ENCODE assay signal across 8 cellular contexts in the genomic region with DNA sequence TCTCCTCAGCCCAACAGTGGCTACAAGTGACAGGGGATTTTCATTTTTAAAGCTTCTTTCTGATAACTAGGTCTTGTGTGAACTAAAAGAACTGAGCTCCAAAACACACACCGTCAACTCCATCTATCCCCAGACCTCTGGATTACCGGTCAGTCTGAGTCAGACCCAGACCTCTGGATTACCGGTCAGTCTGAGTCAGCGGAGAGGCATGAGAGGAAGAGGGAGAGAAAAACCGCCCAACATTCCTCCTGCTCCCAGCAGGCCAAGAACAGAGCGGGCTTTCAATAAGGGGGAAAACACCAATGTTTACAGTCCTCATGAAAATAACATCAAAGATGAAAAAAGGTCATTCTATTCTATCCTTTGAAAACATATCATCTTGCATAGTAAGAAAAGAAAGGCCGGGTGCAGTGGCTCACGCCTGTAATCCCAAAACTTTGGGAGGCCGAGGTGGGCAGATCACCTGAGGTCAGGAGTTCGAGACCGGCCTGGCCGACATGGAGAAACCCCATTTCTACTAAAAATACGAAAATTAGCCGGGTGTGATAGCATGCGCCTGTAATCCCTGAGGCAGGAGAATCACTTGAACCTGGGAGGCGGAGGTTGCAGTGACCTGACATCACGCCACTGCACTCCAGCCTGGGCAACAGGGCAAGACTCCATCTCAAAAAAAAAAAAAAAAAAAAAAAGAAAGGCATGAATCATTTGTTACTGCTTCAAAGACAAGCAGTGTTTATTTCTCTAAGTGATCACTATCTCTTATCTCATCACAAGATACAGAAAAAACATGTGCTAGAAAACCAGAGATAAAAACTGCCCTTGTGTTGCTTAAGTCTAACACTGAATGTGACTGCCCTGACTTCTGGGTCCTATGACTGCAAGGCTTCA. TPM values are rescaled to one million over a fixed set of nuclear protein-coding genes. Genes with fewer than 3 reads are reported as not detected.
DNase-seq lines count a peak whose midpoint lies in the region; ATAC-seq lines count a peak whose summit lies in the region.

No MANE protein-coding gene starts in this region.

- ATAC-seq in GM18498 (IDR thresholded peaks at IDR 0.05; ENCODE audit: unreplicated experiment), result no peak

- DNase-seq in H4 (ENCODE audit: low spot score) (peak; percentile 89), T1000 (lab: John Stamatoyannopoulos, UW) (peak; percentile 69), fibroblast of gingiva (ENCODE audit: low read depth) (peak; percentile 79), pons (ENCODE audit: low spot score) (peak; percentile 13), Ammon's horn (ENCODE audit: low spot score) (no peak), NCI-H510A (lab: John Stamatoyannopoulos, UW) (no peak)
- DNase-seq in effector CD4-positive, alpha-beta T cell, result no peak

RNA-seq across cellular contexts. Expression of a gene that starts 3.4 kb away (rescaled TPM):
- total RNA-seq in H4 (2014; rRNA removed; shearing (Covaris generic)), result 239 and 246 TPM in 2 replicates

RNA-seq across cellular contexts. Expression of a gene that starts 50.6 kb away (rescaled TPM):
- total RNA-seq in H4 (2014; rRNA removed; shearing (Covaris generic)), result 0.91 and 1.9 TPM in 2 replicates

RNA-seq across cellular contexts. Expression of a gene that starts 52.2 kb away (rescaled TPM):
- 155 and 177 TPM in 2 replicates for total RNA-seq in H4 (2014; rRNA removed; shearing (Covaris generic))

Comparison
In these comparisons a context has a peak if more than half of its experiments do, and no peak if none do; other contexts are left out.
1. DNase-seq: peak in H4 (single experiment), T1000 (single experiment), fibroblast of gingiva (single experiment) and pons (single experiment); none in Ammon's horn (single experiment), effector CD4-positive, alpha-beta T cell (single experiment) and NCI-H510A (single experiment).